In the genomic region with DNA sequence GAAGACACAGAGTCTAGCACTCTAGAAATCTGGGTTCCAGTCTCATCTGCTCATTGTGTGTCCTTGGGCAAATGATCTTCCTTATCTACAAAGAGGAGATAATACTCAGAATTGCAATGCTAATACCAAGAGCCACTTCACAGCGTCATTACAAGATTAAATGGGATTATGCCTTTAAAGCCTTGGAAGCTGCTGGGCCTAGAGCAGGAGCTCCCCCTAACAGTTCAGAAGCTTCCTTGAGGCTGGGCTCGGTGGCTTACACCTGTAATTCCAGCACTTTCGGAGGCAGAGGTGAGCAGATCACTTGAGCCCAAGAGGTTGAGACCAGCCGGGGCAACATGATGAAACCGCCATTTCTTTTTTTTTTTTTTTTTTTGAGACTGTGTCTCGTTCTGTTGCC, we compare ENCODE assay signal across 23 cellular contexts.
"Had no signal": no experiment of that assay in that cellular context is flagged by ENCODE, and none has a peak within 500 bp of the region (broad histone marks: within the 10 kb centered on the region; RNA-seq: fewer than 3 reads in every experiment).

No MANE protein-coding gene starts in this region.

- ATAC-seq: activated CD4-positive, alpha-beta T cell treated with anti-CD3 and anti-CD28 coated beads for 36 hours; body of pancreas; left ventricle myocardium superior; right cardiac atrium; stimulated activated naive CD8-positive, alpha-beta T cell treated with anti-CD3 and anti-CD28 coated beads, Interleukin-15, amount 100 ng/mL, for 72 hours had no signal

- H3K4me3 Mint-ChIP-seq: activated CD4-positive, alpha-beta memory T cell treated with anti-CD3 and anti-CD28 coated beads, Interleukin-2, amount 10 ng/mL, durations not matched to agents 7 days and 5 days; activated CD4-positive, alpha-beta T cell treated with anti-CD3 and anti-CD28 coated beads for 36 hours; activated naive CD8-positive, alpha-beta T cell; activated T-cell treated with anti-CD3 and anti-CD28 coated beads, Interleukin-2, amount 50 U/mL, for 24 hours; nephron; stimulated activated naive CD8-positive, alpha-beta T cell treated with anti-CD3 and anti-CD28 coated beads, Interleukin-15, amount 100 ng/mL, for 72 hours; type B pancreatic cell had no signal

- H3K36me3 Mint-ChIP-seq: activated naive CD8-positive, alpha-beta T cell; type B pancreatic cell had no signal

- H3K9me3 ChIP-seq: body of pancreas, colonic mucosa, esophagus muscularis mucosa had no signal

- DNase-seq: activated CD4-positive, alpha-beta memory T cell treated with anti-CD3 and anti-CD28 coated beads, Interleukin-2, amount 10 ng/mL, durations not matched to agents 7 days and 5 days; activated CD4-positive, alpha-beta T cell treated with anti-CD3 and anti-CD28 coated beads for 36 hours; activated effector memory CD4-positive, alpha-beta T cell treated with Interleukin-2 at 50 U/mL for 16 hours; activated T-cell treated with anti-CD3 and anti-CD28 coated beads, Interleukin-2, amount 50 U/mL, for 24 hours; amygdala; body of pancreas; caudate nucleus; colonic mucosa; kidney; left ventricle myocardium superior; occipital lobe; right cardiac atrium; small intestine; stimulated activated naive CD8-positive, alpha-beta T cell treated with anti-CD3 and anti-CD28 coated beads, Interleukin-15, amount 100 ng/mL, for 72 hours; SW 1271; T-helper 9 cell had no signal

- H3K36me3 ChIP-seq: colonic mucosa, esophagus muscularis mucosa had no signal

- H3K27me3 Mint-ChIP-seq: activated CD4-positive, alpha-beta memory T cell treated with anti-CD3 and anti-CD28 coated beads, Interleukin-2, amount 10 ng/mL, durations not matched to agents 7 days and 5 days; activated CD4-positive, alpha-beta T cell treated with anti-CD3 and anti-CD28 coated beads for 36 hours; activated naive CD8-positive, alpha-beta T cell; activated T-cell treated with anti-CD3 and anti-CD28 coated beads, Interleukin-2, amount 50 U/mL, for 24 hours; stimulated activated naive CD8-positive, alpha-beta T cell treated with anti-CD3 and anti-CD28 coated beads, Interleukin-15, amount 100 ng/mL, for 72 hours; type B pancreatic cell had no signal

- H3K79me2 ChIP-seq: hepatocyte had no signal

- H3K4me3 ChIP-seq: body of pancreas, colonic mucosa, esophagus muscularis mucosa, hepatocyte had no signal

- H3K4me2 ChIP-seq: hepatocyte had no signal

- H3K9me3 Mint-ChIP-seq: activated CD4-positive, alpha-beta memory T cell treated with anti-CD3 and anti-CD28 coated beads, Interleukin-2, amount 10 ng/mL, durations not matched to agents 7 days and 5 days; activated T-cell treated with anti-CD3 and anti-CD28 coated beads, Interleukin-2, amount 50 U/mL, for 24 hours; nephron; stimulated activated naive CD8-positive, alpha-beta T cell treated with anti-CD3 and anti-CD28 coated beads, Interleukin-15, amount 100 ng/mL, for 72 hours; type B pancreatic cell had no signal

- FAIRE-seq: kidney, small intestine had no signal

- H3K27ac ChIP-seq: body of pancreas, colonic mucosa, esophagus muscularis mucosa, VCaP had no signal

- H3K4me1 ChIP-seq: body of pancreas had no signal

- H3K27me3 ChIP-seq: body of pancreas, colonic mucosa, esophagus muscularis mucosa, hepatocyte had no signal

- H3K27ac Mint-ChIP-seq: progenitor cell of endocrine pancreas; stimulated activated naive CD8-positive, alpha-beta T cell treated with anti-CD3 and anti-CD28 coated beads, Interleukin-15, amount 100 ng/mL, for 72 hours had no signal
